ENCODE assay signal across 29 cellular contexts in the genomic region with DNA sequence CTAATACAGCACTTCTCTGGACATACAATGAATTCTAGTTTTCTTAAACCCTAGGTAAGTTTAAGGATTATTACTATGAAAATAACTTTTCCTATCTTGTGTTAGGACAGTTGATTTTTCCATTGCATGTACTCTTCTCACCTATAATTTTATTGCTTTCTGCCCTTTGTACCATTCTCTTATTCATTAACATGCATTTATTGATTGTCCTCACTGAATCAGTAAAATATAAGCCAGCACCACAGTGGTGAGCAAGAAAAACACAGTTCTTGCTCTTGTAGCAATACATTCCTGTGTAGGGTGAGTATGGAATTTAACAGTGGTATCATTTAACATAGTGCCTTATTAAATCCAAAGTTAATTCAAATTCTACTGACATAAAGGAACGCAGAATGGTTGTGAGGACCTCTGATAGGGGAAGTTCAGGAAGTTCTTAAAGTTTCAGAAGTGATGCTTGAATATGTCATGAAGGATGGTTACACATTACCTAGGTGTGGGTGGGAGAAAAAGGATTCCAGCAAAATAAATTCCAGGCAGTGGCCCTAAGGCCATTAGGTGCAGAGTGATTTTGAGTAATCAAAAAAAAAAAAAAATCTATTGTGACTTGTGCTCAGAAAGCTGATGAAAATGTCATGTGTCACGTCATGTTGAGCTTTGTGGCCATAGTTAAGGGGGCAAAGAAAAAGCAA.
DNase-seq lines count a peak whose midpoint lies in the region; ATAC-seq, FAIRE-seq and TF ChIP-seq lines count a peak whose summit lies in the region.
"Had no signal": no experiment of that assay in that cellular context is flagged by ENCODE, and none has a peak within 500 bp of the region (broad histone marks: within the 10 kb centered on the region; RNA-seq: fewer than 3 reads in every experiment).

No MANE protein-coding gene starts in this region.

- FAIRE-seq in HepG2 (lab: Jason Lieb, UNC): no peak
- FAIRE-seq: GM12891, H54, K562 had no signal

- H2AFZ ChIP-seq in HepG2 (ENCODE audit: low read length): no peak overlapping the region
- peak overlapping the region; percentile 33 for H2AFZ ChIP-seq in osteoblast (ENCODE audit: low read length)
- no peak overlapping the region for H2AFZ ChIP-seq in Karpas-422 (ENCODE audit: low read length)

- ATAC-seq in HepG2: no peak
- ATAC-seq in Right ventricle myocardium superior (ENCODE audit: poor library complexity): no peak
- ATAC-seq: K562, PC-3, SK-N-SH treated with all-trans-retinoic acid at 6 μM for 48 hours had no signal

- TF ChIP-seq RAD21 in liver (IDR thresholded peaks at IDR 0.05) (peak; percentile 38 to 48), HepG2 (CRISPR knock-in tag; IDR thresholded peaks at IDR 0.05) (no peak)

- intact Hi-C loops in HepG2 (cut with micrococcal nuclease; ENCODE audit: unreplicated experiment): no loop called here
- intact Hi-C loops in Right ventricle myocardium superior (cut with DNase I): no loop called here

- no peak overlapping the region for H3K4me3 Mint-ChIP-seq in type B pancreatic cell
- H3K4me3 Mint-ChIP-seq: B cell had no signal

- no peaks in the 10 kb centered on the region for H3K4me1 Mint-ChIP-seq in type B pancreatic cell (ENCODE audit: unreplicated experiment)
- H3K4me1 Mint-ChIP-seq: B cell had no signal

- H3K4me3 ChIP-seq in liver (ENCODE audit: low read depth in 1 of 3, low read length in 3 of 3): no peak overlapping the region
- H3K4me3 ChIP-seq in HepG2 (replicated peaks in 1 of 3; ENCODE audit: insufficient read depth in 1 of 3, low read depth in 2 of 3, low read length in 3 of 3): no peak overlapping the region
- H3K4me3 ChIP-seq in osteoblast (ENCODE audit: insufficient read depth, low read length): no peak overlapping the region
- no peak overlapping the region for H3K4me3 ChIP-seq in Karpas-422 (ENCODE audit: low read length)
- H3K4me3 ChIP-seq: K562, SJCRH30 had no signal

- no peaks in the 10 kb centered on the region for H3K27me3 Mint-ChIP-seq in type B pancreatic cell
- H3K27me3 Mint-ChIP-seq: B cell had no signal

- CTCF ChIA-PET in HepG2 (lab: Yijun Ruan, JAX; ENCODE audit: low intra/inter-chr PET ratio, low total read pairs): no interaction called here

- no TSS peak for BruUV-seq in HepG2 (replicated peaks; lab: Mats Ljungman, UMichigan)

- no peaks in the 10 kb centered on the region for H3K36me3 Mint-ChIP-seq in type B pancreatic cell

- H3K27ac ChIP-seq in liver (ENCODE audit: low read depth in 1 of 2, low read length in 2 of 2) (peak overlapping the region; percentile 55 to 74), HepG2 (ENCODE audit: extremely low read length, insufficient read depth, low read length) (no peak overlapping the region), osteoblast (ENCODE audit: low read depth, low read length) (no peak overlapping the region), Karpas-422 (ENCODE audit: low read length) (no peak overlapping the region)
- H3K27ac ChIP-seq: 22Rv1, HL-60, SJCRH30 had no signal

- H3K4me1 ChIP-seq in liver (ENCODE audit: control insufficient read depth in 4 of 4, insufficient read depth in 4 of 4, low read length in 3 of 4) (peaks cover 3 to 20% (median 14%) of the 10 kb centered on the region in 4 donors), HepG2 (ENCODE audit: insufficient read depth, low read length) (no peaks in the 10 kb centered on the region), osteoblast (ENCODE audit: insufficient read depth, low read length) (no peaks in the 10 kb centered on the region), Karpas-422 (ENCODE audit: low read length) (no peaks in the 10 kb centered on the region)
- H3K4me1 ChIP-seq: SJCRH30 had no signal

- no peaks in the 10 kb centered on the region for H3K27me3 ChIP-seq in liver (ENCODE audit: control insufficient read depth in 4 of 4, insufficient read depth in 4 of 4, low read length in 3 of 4)
- H3K27me3 ChIP-seq in HepG2 (ENCODE audit: control insufficient read depth in 1 of 2, insufficient read depth in 2 of 2, low read length in 2 of 2): no peaks in the 10 kb centered on the region
- no peaks in the 10 kb centered on the region for H3K27me3 ChIP-seq in osteoblast (ENCODE audit: insufficient read depth, low read length)
- H3K27me3 ChIP-seq in Karpas-422 (ENCODE audit: low read length): no peaks in the 10 kb centered on the region
- H3K27me3 ChIP-seq: SJCRH30 had no signal

- peak overlapping the region in 1 of 2 donors; percentile 38 for H3K9ac ChIP-seq in liver (ENCODE audit: low read depth in 1 of 2, low read length in 2 of 2)
- no peak overlapping the region for H3K9ac ChIP-seq in HepG2 (ENCODE audit: insufficient read depth, low read depth, low read length)
- no peak overlapping the region for H3K9ac ChIP-seq in Karpas-422 (ENCODE audit: low read length)

- no peaks in the 10 kb centered on the region for H3K79me2 ChIP-seq in HepG2 (ENCODE audit: insufficient read depth, low read length)
- no peaks in the 10 kb centered on the region for H3K79me2 ChIP-seq in osteoblast (ENCODE audit: insufficient read depth, low read length)
- H3K79me2 ChIP-seq in Karpas-422 (ENCODE audit: low read length): no peaks in the 10 kb centered on the region

- in situ Hi-C loops in HepG2 (cut with HindIII; ENCODE audit: extremely low pct_ligation_motif_present, low pct_unique_long_range_greater_than_20kb): no loop called here

- H3K9me3 ChIP-seq in liver (ENCODE audit: control insufficient read depth in 4 of 4, low read length in 3 of 4): no peaks in the 10 kb centered on the region
- no peaks in the 10 kb centered on the region for H3K9me3 ChIP-seq in HepG2 (ENCODE audit: low read length)
- no peaks in the 10 kb centered on the region for H3K9me3 ChIP-seq in osteoblast (ENCODE audit: low read depth, low read length)
- peaks cover 39% of the 10 kb centered on the region for H3K9me3 ChIP-seq in Karpas-422 (ENCODE audit: low read length)
- H3K9me3 ChIP-seq: SJCRH30 had no signal

- no peaks in the 10 kb centered on the region; the same call in 1 of the 2 replicates for H4K20me1 ChIP-seq in HepG2 (ENCODE audit: insufficient read depth, low read length)
- H4K20me1 ChIP-seq in osteoblast (ENCODE audit: insufficient read depth, low read length): no peaks in the 10 kb centered on the region
- no peaks in the 10 kb centered on the region for H4K20me1 ChIP-seq in Karpas-422 (ENCODE audit: insufficient read depth, low read depth, low read length)

- 27% methylated on average over 2 of the region's 2 CpGs for WGBS in liver
- WGBS in HepG2 (ENCODE audit: low lambda C conversion rate): 0% methylated on average over 2 of the region's 2 CpGs

- H3K4me2 ChIP-seq in HepG2 (ENCODE audit: low read depth, low read length) (no peak overlapping the region), osteoblast (ENCODE audit: insufficient read depth, low read length) (no peak overlapping the region), Karpas-422 (ENCODE audit: low read depth, low read length, poor library complexity, severe bottlenecking) (no peak overlapping the region)

- H3K9me2 ChIP-seq in Karpas-422 (replicated peaks; ENCODE audit: insufficient read depth, low read length): no peaks in the 10 kb centered on the region

- TF ChIP-seq CTCF in liver (IDR thresholded peaks at IDR 0.05; ENCODE audit: low read depth, low read length, missing input control) (peak; percentile 3), HepG2 (CRISPR knock-in tag; IDR thresholded peaks at IDR 0.05) (no peak), osteoblast (IDR thresholded peaks at IDR 0.05; ENCODE audit: extremely low read depth, low read depth, low read length) (no peak), type B pancreatic cell (conservative IDR thresholded peaks at IDR 0.05) (no peak)

- no peak for TF ChIP-seq POLR2A in HepG2 (IDR thresholded peaks at IDR 0.05; ENCODE audit: insufficient read depth in 1 of 2, low read depth in 2 of 2, low read length in 2 of 2)

- H3K36me3 ChIP-seq in liver (ENCODE audit: control insufficient read depth in 4 of 4, insufficient read depth in 3 of 4, low read depth in 1 of 4, low read length in 3 of 4) (no peaks in the 10 kb centered on the region), HepG2 (replicated peaks in 1 of 2; ENCODE audit: control insufficient read depth in 1 of 2, insufficient read depth in 2 of 2, low read length in 2 of 2) (no peaks in the 10 kb centered on the region), osteoblast (ENCODE audit: insufficient read depth, low read length) (no peaks in the 10 kb centered on the region), Karpas-422 (ENCODE audit: insufficient read depth, low read length) (no peaks in the 10 kb centered on the region)
- H3K36me3 ChIP-seq: SJCRH30 had no signal

- no peak for TF ChIP-seq EP300 in HepG2 (IDR thresholded peaks at IDR 0.05; ENCODE audit: low read depth in 2 of 2, low read length in 2 of 2)
- TF ChIP-seq EP300 in HepG2 (CRISPR knock-in tag; IDR thresholded peaks at IDR 0.05; ENCODE audit: borderline replicate concordance): no peak

- peak overlapping the region; percentile 9 for H3K27ac Mint-ChIP-seq in type B pancreatic cell
- H3K27ac Mint-ChIP-seq: B cell had no signal

- POLR2A ChIA-PET in HepG2 (lab: Yijun Ruan, JAX): no interaction called here

- no peak for DNase-seq in HepG2 (ENCODE audit: low spot score)
- DNase-seq in kidney tubule cell (ENCODE audit: low spot score): peak; percentile 47
- no peak for DNase-seq in osteoblast (ENCODE audit: insufficient read length, low spot score, missing footprints)
- DNase-seq in type B pancreatic cell (ENCODE audit: extremely low spot score, unreplicated experiment): no peak
- no peak for DNase-seq in activated T-cell treated with anti-CD3 and anti-CD28 coated beads, Interleukin-2, amount 50 U/mL, for 48 hours
- no peak for DNase-seq in Right ventricle myocardium superior
- DNase-seq in Karpas-422: no peak
- DNase-seq: DMS79; EL; GDM1; MV-4-11; NCI-H1105; NCI-H146; NCI-H1930; NCI-H2107; NCI-H446 treated with DMSO at 0.1 percent for 48 hours; NCI-H526; NCI-H82; NK-92 treated with Interleukin-12 subunit alpha and Interleukin-12 subunit beta, amount 100 ng/mL, for 24 hours; PC-3; SJCRH30 had no signal

- H3K9me3 Mint-ChIP-seq in type B pancreatic cell: no peaks in the 10 kb centered on the region

TF ChIP-seq in liver, 16 proteins besides CTCF, POLR2A, EP300 and RAD21 (continues in another document):
- peak; percentile 81 to 91 for TF ChIP-seq HNF4A (conservative IDR thresholded peaks at IDR 0.05)
- TF ChIP-seq, protein P1, sequence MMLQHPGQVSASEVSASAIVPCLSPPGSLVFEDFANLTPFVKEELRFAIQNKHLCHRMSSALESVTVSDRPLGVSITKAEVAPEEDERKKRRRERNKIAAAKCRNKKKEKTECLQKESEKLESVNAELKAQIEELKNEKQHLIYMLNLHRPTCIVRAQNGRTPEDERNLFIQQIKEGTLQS (IDR thresholded peaks at IDR 0.05): no peak
- peak; percentile 58 to 75 for TF ChIP-seq RXRA (IDR thresholded peaks at IDR 0.05)
- TF ChIP-seq NR2F2 (IDR thresholded peaks at IDR 0.05): peak; percentile 9

TF ChIP-seq in HepG2, 621 proteins besides CTCF, POLR2A, EP300 and RAD21 (continues in another document):
- TF ChIP-seq CREM (IDR thresholded peaks at IDR 0.05) (no peak), CREM (CRISPR knock-in tag; IDR thresholded peaks at IDR 0.05) (no peak)

Comparison
In these comparisons a context has a peak if more than half of its experiments do, and no peak if none do; other contexts are left out.
1. H3K27ac ChIP-seq: peak in liver (2 of 2); none in HepG2 (single experiment), osteoblast (single experiment) and Karpas-422 (single experiment).